ENCODE assay signal across 24 cellular contexts in genomic region chr14:105152794-105153241, GRCh38. TPM values are rescaled to one million over a fixed set of nuclear protein-coding genes. Genes with fewer than 3 reads are reported as not detected.
DNase-seq lines count a peak whose midpoint lies in the region; ATAC-seq and TF ChIP-seq lines count a peak whose summit lies in the region.
"Had no signal": no experiment of that assay in that cellular context is flagged by ENCODE, and none has a peak within 500 bp of the region (broad histone marks: within the 10 kb centered on the region; RNA-seq: fewer than 3 reads in every experiment).

No MANE protein-coding gene starts in this region.

- H3K4me1 Mint-ChIP-seq in chondrocyte (ENCODE audit: low read depth): no peaks in the 10 kb centered on the region
- H3K4me1 Mint-ChIP-seq: activated CD4-positive, alpha-beta T cell treated with anti-CD3 and anti-CD28 coated beads for 36 hours; B cell; immature natural killer cell; natural killer cell had no signal

- H3K27ac ChIP-seq in right atrium auricular region: peak overlapping the region; percentile 73 to 76
- H3K27ac ChIP-seq: ascending aorta, pancreas had no signal

- peak; percentile 15 for ATAC-seq in sciatic nerve
- ATAC-seq in HG03159 (IDR thresholded peaks at IDR 0.05; ENCODE audit: unreplicated experiment): no peak
- no peak for ATAC-seq in HG03457 (IDR thresholded peaks at IDR 0.05; ENCODE audit: unreplicated experiment)
- ATAC-seq: activated CD4-positive, alpha-beta T cell treated with anti-CD3 and anti-CD28 coated beads for 36 hours had no signal

- intact Hi-C loops in sciatic nerve (cut with DNase I): no loop called here

- no peaks in the 10 kb centered on the region for H3K27me3 Mint-ChIP-seq in chondrocyte (ENCODE audit: low read depth)
- H3K27me3 Mint-ChIP-seq: activated CD4-positive, alpha-beta T cell treated with anti-CD3 and anti-CD28 coated beads for 36 hours had no signal

- no peaks in the 10 kb centered on the region for H3K9me3 ChIP-seq in right atrium auricular region
- H3K9me3 ChIP-seq: ascending aorta, left lung, pancreas, sigmoid colon, SK-N-SH, transverse colon had no signal

- no peak overlapping the region for H3K4me3 Mint-ChIP-seq in chondrocyte (ENCODE audit: unreplicated experiment)
- H3K4me3 Mint-ChIP-seq: activated CD4-positive, alpha-beta T cell treated with anti-CD3 and anti-CD28 coated beads for 36 hours; B cell; immature natural killer cell; natural killer cell had no signal

- H3K27me3 ChIP-seq in right atrium auricular region: no peaks in the 10 kb centered on the region
- H3K27me3 ChIP-seq: ascending aorta, left lung, pancreas, sigmoid colon, transverse colon had no signal

- no peaks in the 10 kb centered on the region for H3K9me3 Mint-ChIP-seq in chondrocyte (ENCODE audit: low read depth)
- H3K9me3 Mint-ChIP-seq: immature natural killer cell, natural killer cell had no signal

- TF ChIP-seq CTCF in chondrocyte (IDR thresholded peaks at IDR 0.05) (no peak), right atrium auricular region (IDR thresholded peaks at IDR 0.05) (no peak)

- no peak overlapping the region for H3K27ac Mint-ChIP-seq in chondrocyte (ENCODE audit: unreplicated experiment)
- H3K27ac Mint-ChIP-seq: activated CD4-positive, alpha-beta T cell treated with anti-CD3 and anti-CD28 coated beads for 36 hours; B cell; immature natural killer cell; natural killer cell had no signal

- H3K36me3 ChIP-seq in right atrium auricular region: peaks cover 25% of the 10 kb centered on the region
- H3K36me3 ChIP-seq: pancreas, sigmoid colon, transverse colon had no signal

- DNase-seq in 8988T (peak; percentile 44), chondrocyte (ENCODE audit: low spot score) (peak; percentile 78), right atrium auricular region (ENCODE audit: low spot score) (no peak), sciatic nerve (ENCODE audit: low spot score) (no peak), NCI-H2081 (lab: John Stamatoyannopoulos, UW) (no peak), CD1c-positive myeloid dendritic cell (ENCODE audit: extremely low spot score) (no peak)
- DNase-seq: activated naive CD4-positive, alpha-beta T cell treated with anti-CD3 and anti-CD28 coated beads, Interleukin-2, amount 50 U/mL, for 16 hours; DMS53; immature natural killer cell; midbrain; natural killer cell; NCI-H1048; NCI-H187; NCI-H69; sigmoid colon; transverse colon had no signal

- H3K4me1 ChIP-seq in right atrium auricular region: peaks cover 0 to 39% of the 10 kb centered on the region in 2 donors
- H3K4me1 ChIP-seq: ascending aorta, left lung, pancreas, sigmoid colon, transverse colon had no signal

- no peak overlapping the region for H3K4me3 ChIP-seq in right atrium auricular region
- H3K4me3 ChIP-seq: ascending aorta, left lung, pancreas, sigmoid colon, transverse colon had no signal

- peaks cover 3% of the 10 kb centered on the region for H3K36me3 Mint-ChIP-seq in chondrocyte (ENCODE audit: low read depth)
- H3K36me3 Mint-ChIP-seq: immature natural killer cell, natural killer cell had no signal

RNA-seq across cellular contexts. Expression of gene JAG2, which starts 15.8 kb away (rescaled TPM):
- 8.3 to 18.2 TPM (median 16.8 TPM) in 3 replicates for total RNA-seq in chondrocyte
- 10 to 100 TPM; 14.5 to 17.3 TPM for total RNA-seq in right atrium auricular region
- total RNA-seq in sciatic nerve: 24.9 TPM

RNA-seq across cellular contexts. Expression of gene NUDT14, which starts 28.3 kb away (rescaled TPM):
- total RNA-seq in chondrocyte (13.7 to 37.4 TPM (median 35.0 TPM) in 3 replicates), right atrium auricular region (10 to 100 TPM; 17.1 to 18.9 TPM), sciatic nerve (21.7 TPM)

Comparison
In these comparisons a context has a peak if more than half of its experiments do, and no peak if none do; other contexts are left out.
1. DNase-seq: peak in 8988T (single experiment) and chondrocyte (single experiment); none in right atrium auricular region (single experiment), sciatic nerve (single experiment), NCI-H2081 (0 of 2) and CD1c-positive myeloid dendritic cell (single experiment).